ENCODE assay signal across 8 cellular contexts in genomic region chr15:100849021-100849831, GRCh38. TPM values are rescaled to one million over a fixed set of nuclear protein-coding genes. Genes with fewer than 3 reads are reported as not detected.
DNase-seq lines count a peak whose midpoint lies in the region; ATAC-seq and TF ChIP-seq lines count a peak whose summit lies in the region.

No MANE protein-coding gene starts in this region.

- H3K9ac ChIP-seq in colonic mucosa (ENCODE audit: low read depth in 2 of 2, low read length in 2 of 2) = peak overlapping the region; percentile 38 to 53

- DNase-seq in ELF-1 (ENCODE audit: low read depth, low spot score) = peak; percentile 63
- DNase-seq in HT1080 (ENCODE audit: low read depth) = peak; percentile 33
- DNase-seq in colonic mucosa = peak; percentile 66
- peak; percentile 63 for DNase-seq in medulla oblongata (ENCODE audit: extremely low spot score)
- peak; percentile 20 to 27 for DNase-seq in stimulated activated CD8-positive, alpha-beta memory T cell treated with anti-CD3 and anti-CD28 coated beads, Interleukin-4, amount 100 ng/mL, for 1 hour (ENCODE audit: low read depth in 2 of 2, low spot score in 1 of 2)
- DNase-seq in NK-92 treated with Interleukin-12 subunit alpha and Interleukin-12 subunit beta, amount 100 ng/mL, for 24 hours (lab: John Stamatoyannopoulos, UW) = no peak

- intact Hi-C loops in colonic mucosa (cut with DNase I) = no loop called here

- no peaks in the 10 kb centered on the region for H3K4me1 ChIP-seq in colonic mucosa

- H3K36me3 ChIP-seq in colonic mucosa = no peaks in the 10 kb centered on the region

- peak; percentile 35 for TF ChIP-seq CTCF in colonic mucosa (IDR thresholded peaks at IDR 0.05)

- no peak overlapping the region for H3K27ac ChIP-seq in colonic mucosa

- peak overlapping the region; percentile 34 for H3K4me3 ChIP-seq in colonic mucosa

- peak; percentile 62 to 70 for ATAC-seq in activated CD4-positive, CD25-positive, alpha-beta regulatory T cell treated with anti-CD3 and anti-CD28 coated beads, Interleukin-2, amount 50 U/mL, for 24 hours
- no peak for ATAC-seq in GM21526 (IDR thresholded peaks at IDR 0.05; ENCODE audit: low FRiP score, unreplicated experiment)

- H3K27me3 ChIP-seq in colonic mucosa = no peaks in the 10 kb centered on the region

- H3K9me3 ChIP-seq in colonic mucosa = no peaks in the 10 kb centered on the region

RNA-seq across cellular contexts. Expression of gene ALDH1A3, which starts 30.4 kb away (rescaled TPM):
- 0.39 and 2.2 TPM in 2 replicates for total RNA-seq in HT1080 (2014; rRNA removed; shearing (Covaris generic))
- 25.7 and 32.3 TPM in 2 replicates for polyA plus RNA-seq in HT1080 (2015; cell fraction: cytosol; rRNA removed)
- polyA plus RNA-seq in HT1080 (2015; cell fraction: nucleus; rRNA removed) = 23.7 and 26.6 TPM in 2 replicates
- 1 to 10 TPM; 3.8 to 7.4 TPM for total RNA-seq in colonic mucosa
